1 cellular context compared by ENCODE assay signal in genomic region chr5:103605277-103605676, GRCh38.
TF ChIP-seq lines count a peak whose summit lies in the region.

No MANE protein-coding gene starts in this region.

TF ChIP-seq in K562, 482 proteins besides CTCF, POLR2A, EP300 and RAD21 (continued from another document):
- TF ChIP-seq ZSCAN29 (IDR thresholded peaks at IDR 0.05) (0 out of 2 replicates have a peak, but pooled peaks have one; percentile 53), FOS (IDR thresholded peaks at IDR 0.05; ENCODE audit: extremely low read depth, insufficient read length) (no peak), MTA2 (IDR thresholded peaks at IDR 0.05; ENCODE audit: low read depth) (peak; percentile 75), EGR1 (conservative IDR thresholded peaks at IDR 0.05) (0 out of 2 replicates have a peak, but pooled peaks have one; percentile 14), ARID2 (IDR thresholded peaks at IDR 0.05) (no peak), KLF16 (IDR thresholded peaks at IDR 0.05) (peak; percentile 64; the same call in 1 of the 2 replicates), FOXK2 (conservative IDR thresholded peaks at IDR 0.05 in 1 of 2, IDR thresholded peaks at IDR 0.05 in 1 of 2; ENCODE audit: low read depth in 2 of 2) (0 out of 4 replicates have a peak, but pooled peaks of 1 of the 2 experiments have one; percentile 21), PHB2 (IDR thresholded peaks at IDR 0.05; ENCODE audit: low read depth) (peak; percentile 41), CREBBP (IDR thresholded peaks at IDR 0.05; ENCODE audit: low read depth, low read length) (no peak), PCBP1 (IDR thresholded peaks at IDR 0.05; ENCODE audit: low read depth, low read length, poor library complexity, severe bottlenecking) (no peak), TEAD1 (CRISPR knock-in tag; IDR thresholded peaks at IDR 0.05) (no peak), MTF1 (CRISPR knock-in tag; IDR thresholded peaks at IDR 0.05; ENCODE audit: borderline replicate concordance) (no peak), ZNF764 (CRISPR knock-in tag; IDR thresholded peaks at IDR 0.05; ENCODE audit: low read depth) (no peak), SMARCA4 (IDR thresholded peaks at IDR 0.05) (peak; percentile 90), TCF15 (CRISPR knock-in tag; IDR thresholded peaks at IDR 0.05) (no peak), CBFA2T2 (conservative IDR thresholded peaks at IDR 0.05) (peak; percentile 88), TAL1 (IDR thresholded peaks at IDR 0.05) (peak; percentile 87), HDAC1 (IDR thresholded peaks at IDR 0.05) (peak in 1 of 2 experiments; percentile 31; a peak in 1 of 4 replicates), CBFA2T3 (IDR thresholded peaks at IDR 0.05) (peak; percentile 94), TCF3 (CRISPR knock-in tag; IDR thresholded peaks at IDR 0.05) (peak; percentile 88), CCNT2 (IDR thresholded peaks at IDR 0.05; ENCODE audit: borderline replicate concordance, extremely low read depth, insufficient read length, low read depth, low read length) (peak; percentile 36), NFE2 (IDR thresholded peaks at IDR 0.05; ENCODE audit: low read depth) (no peak), STAT5A (IDR thresholded peaks at IDR 0.05; ENCODE audit: borderline replicate concordance, low read length) (peak; percentile 76), REST (CRISPR knock-in tag; IDR thresholded peaks at IDR 0.05; ENCODE audit: low read depth) (no peak), BRD9 (IDR thresholded peaks at IDR 0.05; ENCODE audit: low read depth, partially characterized antibody) (peak; percentile 40), HNRNPUL1 (IDR thresholded peaks at IDR 0.05; ENCODE audit: low read length) (no peak), TBP (optimal IDR thresholded peaks at IDR 0.05; ENCODE audit: low read depth, low read length) (peak; percentile 14), PHB (CRISPR knock-in tag; IDR thresholded peaks at IDR 0.05) (no peak), FOXM1 (IDR thresholded peaks at IDR 0.05; ENCODE audit: low read depth) (peak; percentile 57), FOXM1 (CRISPR knock-in tag; IDR thresholded peaks at IDR 0.05; ENCODE audit: low read depth) (no peak), KDM1A (IDR thresholded peaks at IDR 0.05) (peak in 1 of 2 experiments; percentile 10; a peak in 2 of 4 replicates), CBX3 (IDR thresholded peaks at IDR 0.05; ENCODE audit: borderline replicate concordance in 1 of 2, low read length in 2 of 2) (peak in 1 of 2 experiments; percentile 70; a peak in 2 of 3 replicates), CC2D1A (IDR thresholded peaks at IDR 0.05) (peak; percentile 84; the same call in 1 of the 2 replicates), CREB1 (IDR thresholded peaks at IDR 0.05) (peak; percentile 41; the same call in 1 of the 2 replicates), CREB1 (CRISPR knock-in tag; IDR thresholded peaks at IDR 0.05) (no peak), SOX6 (IDR thresholded peaks at IDR 0.05) (0 out of 2 replicates have a peak, but pooled peaks have one; percentile 22), TBL1XR1 (IDR thresholded peaks at IDR 0.05; ENCODE audit: low read length in 2 of 2) (peak in 1 of 2 experiments; percentile 16; a peak in 1 of 4 replicates), PML (IDR thresholded peaks at IDR 0.05; ENCODE audit: low read length) (peak; percentile 67; the same call in 1 of the 2 replicates)
